Comparison of ENCODE assay signal across 10 cellular contexts in genomic region chr2:155145758-155146229, GRCh38.
DNase-seq lines count a peak whose midpoint lies in the region; ATAC-seq, FAIRE-seq and TF ChIP-seq lines count a peak whose summit lies in the region.
"Had no signal": no experiment of that assay in that cellular context is flagged by ENCODE, and none has a peak within 500 bp of the region (broad histone marks: within the 10 kb centered on the region; RNA-seq: fewer than 3 reads in every experiment).

No MANE protein-coding gene starts in this region.

- H3K36me3 Mint-ChIP-seq in effector memory CD8-positive, alpha-beta T cell (ENCODE audit: insufficient read depth), result no peaks in the 10 kb centered on the region

- no peaks in the 10 kb centered on the region for H3K27me3 Mint-ChIP-seq in effector memory CD8-positive, alpha-beta T cell

- peak; percentile 46 for DNase-seq in GM13976 (ENCODE audit: low spot score)
- DNase-seq in NCI-H774 (lab: John Stamatoyannopoulos, UW), result peak; percentile 43
- no peak for DNase-seq in effector memory CD8-positive, alpha-beta T cell
- no peak for DNase-seq in pons (ENCODE audit: low spot score)
- no peak for DNase-seq in frontal cortex (ENCODE audit: low spot score in 2 of 2)
- no peak for DNase-seq in NOMO-1 (lab: John Stamatoyannopoulos, UW; ENCODE audit: unreplicated experiment in 2 of 2)
- DNase-seq: lower lobe of right lung had no signal

- in situ Hi-C loops in GM13976 (cut with MboI; ENCODE audit: low sequenced_read_pairs, unreplicated experiment), result no loop called here

- ATAC-seq in GM21423 (IDR thresholded peaks at IDR 0.05; ENCODE audit: unreplicated experiment) (peak; percentile 97), HG03159 (IDR thresholded peaks at IDR 0.05; ENCODE audit: unreplicated experiment) (peak; percentile 98)
- no peak for ATAC-seq in effector memory CD8-positive, alpha-beta T cell (replicated peaks)
- ATAC-seq: lower lobe of right lung had no signal

- TF ChIP-seq CTCF in GM13976 (IDR thresholded peaks at IDR 0.05; ENCODE audit: borderline replicate concordance, control extremely low read depth, extremely low read depth, insufficient read depth, missing control alignments), result no peak

- H3K4me3 Mint-ChIP-seq in effector memory CD8-positive, alpha-beta T cell, result no peak overlapping the region

- no peaks in the 10 kb centered on the region for H3K4me1 Mint-ChIP-seq in effector memory CD8-positive, alpha-beta T cell (ENCODE audit: low read depth in 2 of 2)

- H3K9me3 Mint-ChIP-seq in effector memory CD8-positive, alpha-beta T cell, result peaks cover 0 to 1% of the 10 kb centered on the region in 2 donors

- FAIRE-seq in frontal cortex (lab: Jason Lieb, UNC), result no peak
- FAIRE-seq: endothelial cell of umbilical vein had no signal

- no peak overlapping the region for H3K27ac Mint-ChIP-seq in effector memory CD8-positive, alpha-beta T cell

Comparison
In these comparisons a context has a peak if more than half of its experiments do, and no peak if none do; other contexts are left out.
1. DNase-seq: peak in GM13976 (single experiment) and NCI-H774 (single experiment); none in effector memory CD8-positive, alpha-beta T cell (0 of 3), pons (single experiment), frontal cortex (0 of 2) and NOMO-1 (0 of 2).